In genomic region chr20:54199283-54199682, GRCh38 we compare ENCODE assay signal across 13 cellular contexts. TPM values are rescaled to one million over a fixed set of nuclear protein-coding genes. Genes with fewer than 3 reads are reported as not detected.
DNase-seq lines count a peak whose midpoint lies in the region; ATAC-seq and TF ChIP-seq lines count a peak whose summit lies in the region.
"Had no signal": no experiment of that assay in that cellular context is flagged by ENCODE, and none has a peak within 500 bp of the region (broad histone marks: within the 10 kb centered on the region; RNA-seq: fewer than 3 reads in every experiment).

No MANE protein-coding gene starts in this region.

- CTCF ChIA-PET in mammary epithelial cell (lab: Charles Lee; ENCODE audit: low non-redundant PET), result interaction anchor here (0.6 kb wide), 1 partner anchor 9 kb away, joined by 3 read pairs; no protein-coding TSS in a partner anchor
- CTCF ChIA-PET in MCF 10A (lab: Yijun Ruan, JAX), result interaction anchor here (0.6 to 26.8 kb wide), 45 partner anchors 8 to 629 kb away, joined by 3 to 1436 read pairs (median 6); partner anchors contain the start of gene PFDN4

- H3K36me3 ChIP-seq in mammary epithelial cell (ENCODE audit: insufficient read depth, low read length), result no peaks in the 10 kb centered on the region
- H3K36me3 ChIP-seq in MM.1S (replicated peaks; ENCODE audit: insufficient read depth, low read length), result no peaks in the 10 kb centered on the region
- H3K36me3 ChIP-seq in neural progenitor cell, result no peaks in the 10 kb centered on the region
- H3K36me3 ChIP-seq: BLaER1 treated with 17β-estradiol and CSF1 and Interleukin-3, amounts not matched to agents 10 nM and 100 nM had no signal

- DNase-seq in mammary epithelial cell, result no peak
- DNase-seq in MCF 10A (ENCODE audit: unreplicated experiment), result no peak
- DNase-seq in MM.1S, result no peak
- no peak for DNase-seq in neural progenitor cell (ENCODE audit: low spot score)
- no peak for DNase-seq in GM19240 (ENCODE audit: insufficient read length, low spot score)
- DNase-seq in T-helper 1 cell, result no peak
- DNase-seq in dermis blood vessel endothelial cell, result no peak

- H4K20me1 ChIP-seq in mammary epithelial cell (ENCODE audit: insufficient read depth, low read length) (no peaks in the 10 kb centered on the region), MM.1S (ENCODE audit: insufficient read depth, low read length) (no peaks in the 10 kb centered on the region), neural progenitor cell (ENCODE audit: low read depth) (no peaks in the 10 kb centered on the region)
- H4K20me1 ChIP-seq: BLaER1 treated with 17β-estradiol and CSF1 and Interleukin-3, amounts not matched to agents 10 nM and 100 nM had no signal

- no peak overlapping the region for H3K4me2 ChIP-seq in mammary epithelial cell (ENCODE audit: insufficient read depth, low read depth, low read length)
- no peak overlapping the region; the same call in 1 of the 2 replicates for H3K4me2 ChIP-seq in MM.1S (ENCODE audit: low read depth, low read length)
- no peak overlapping the region for H3K4me2 ChIP-seq in neural progenitor cell
- H3K4me2 ChIP-seq: BLaER1 treated with 17β-estradiol and CSF1 and Interleukin-3, amounts not matched to agents 10 nM and 100 nM; PC-9 had no signal

- in situ Hi-C loops in mammary epithelial cell (cut with MboI; ENCODE audit: low sequenced_read_pairs in 2 of 2), result loop anchor here (5.0 to 25.0 kb wide), 2 partner anchors 102 to 612 kb away; partner anchors contain the start of gene ZNF217 (in 1 of the 2)

- H2AFZ ChIP-seq in mammary epithelial cell (ENCODE audit: low read depth, low read length) (peak overlapping the region; percentile 64), MM.1S (ENCODE audit: low read length) (0 out of 2 replicates have a peak overlapping the region, but pooled peaks have one; percentile 25), neural progenitor cell (replicated peaks) (peak overlapping the region; percentile 2)
- H2AFZ ChIP-seq: PC-9 had no signal

- H3K4me1 Mint-ChIP-seq in MCF 10A (ENCODE audit: insufficient read depth, unreplicated experiment) (peaks cover 22% of the 10 kb centered on the region), neural progenitor cell (peaks cover 9% of the 10 kb centered on the region)
- H3K4me1 Mint-ChIP-seq: CD8-positive, alpha-beta memory T cell had no signal

- TF ChIP-seq CTCF in mammary epithelial cell (conservative IDR thresholded peaks at IDR 0.05 in 1 of 2, IDR thresholded peaks at IDR 0.05 in 1 of 2; ENCODE audit: extremely low read depth in 1 of 2, insufficient read depth in 1 of 2, low read depth in 1 of 2, low read length in 2 of 2) (no peak), MCF 10A (IDR thresholded peaks at IDR 0.05; ENCODE audit: unreplicated experiment) (no peak), MM.1S (IDR thresholded peaks at IDR 0.05; ENCODE audit: low read length) (no peak), neural progenitor cell (IDR thresholded peaks at IDR 0.05) (no peak)

- ATAC-seq in HG02852 (IDR thresholded peaks at IDR 0.05; ENCODE audit: unreplicated experiment), result peak; percentile 5

- H3K27me3 ChIP-seq in mammary epithelial cell (ENCODE audit: insufficient read depth, low read length) (no peaks in the 10 kb centered on the region), MM.1S (replicated peaks; ENCODE audit: insufficient read depth, low read length) (no peaks in the 10 kb centered on the region), neural progenitor cell (no peaks in the 10 kb centered on the region)
- H3K27me3 ChIP-seq: BLaER1 treated with 17β-estradiol and CSF1 and Interleukin-3, amounts not matched to agents 10 nM and 100 nM had no signal

- H3K27me3 Mint-ChIP-seq in MCF 10A (ENCODE audit: insufficient read depth, unreplicated experiment), result no peaks in the 10 kb centered on the region
- H3K27me3 Mint-ChIP-seq in neural progenitor cell (ENCODE audit: insufficient read depth, low read depth), result no peaks in the 10 kb centered on the region
- H3K27me3 Mint-ChIP-seq: IgD-negative memory B cell had no signal

- 65% methylated on average over 6 of the region's 6 CpGs for WGBS in mammary epithelial cell (ENCODE audit: low coverage, missing lambda C conversion rate)

- no TSS peak for BruUV-seq in mammary epithelial cell (replicated peaks; lab: Mats Ljungman, UMichigan)
- no TSS peak for BruUV-seq in MCF 10A (replicated peaks; lab: Mats Ljungman, UMichigan)

- H3K4me1 ChIP-seq in mammary epithelial cell (ENCODE audit: insufficient read depth, low read length) (peaks cover 20% of the 10 kb centered on the region), MM.1S (ENCODE audit: low read length) (no peaks in the 10 kb centered on the region), neural progenitor cell (no peaks in the 10 kb centered on the region)

- H3K79me2 ChIP-seq in mammary epithelial cell (ENCODE audit: insufficient read depth, low read length) (no peaks in the 10 kb centered on the region), MM.1S (ENCODE audit: low read length) (no peaks in the 10 kb centered on the region), neural progenitor cell (ENCODE audit: low read depth) (no peaks in the 10 kb centered on the region)

- H3K4me3 Mint-ChIP-seq in MCF 10A (ENCODE audit: unreplicated experiment) (no peak overlapping the region), neural progenitor cell (no peak overlapping the region)
- H3K4me3 Mint-ChIP-seq: CD8-positive, alpha-beta memory T cell; IgD-negative memory B cell had no signal

- dilution Hi-C loops in mammary epithelial cell (cut with HindIII; ENCODE audit: low sequenced_read_pairs), result no loop called here

- no peaks in the 10 kb centered on the region for H3K9me2 ChIP-seq in MM.1S (replicated peaks; ENCODE audit: insufficient read depth, low read length)

- H3K9ac ChIP-seq in mammary epithelial cell (ENCODE audit: insufficient read depth, low read length) (no peak overlapping the region), MM.1S (ENCODE audit: low read length) (no peak overlapping the region), neural progenitor cell (no peak overlapping the region)
- H3K9ac ChIP-seq: BLaER1 treated with 17β-estradiol and CSF1 and Interleukin-3, amounts not matched to agents 10 nM and 100 nM had no signal

- H3K9me3 ChIP-seq in mammary epithelial cell (replicated peaks; ENCODE audit: insufficient read depth, low read length), result no peaks in the 10 kb centered on the region
- H3K9me3 ChIP-seq in MM.1S (replicated peaks; ENCODE audit: insufficient read depth, low read length), result no peaks in the 10 kb centered on the region
- H3K9me3 ChIP-seq in neural progenitor cell (ENCODE audit: low read depth), result no peaks in the 10 kb centered on the region
- H3K9me3 ChIP-seq: BLaER1 treated with 17β-estradiol and CSF1 and Interleukin-3, amounts not matched to agents 10 nM and 100 nM had no signal

- no peaks in the 10 kb centered on the region for H3K9me3 Mint-ChIP-seq in MCF 10A (ENCODE audit: unreplicated experiment)
- H3K9me3 Mint-ChIP-seq in neural progenitor cell, result no peaks in the 10 kb centered on the region
- H3K9me3 Mint-ChIP-seq: CD8-positive, alpha-beta memory T cell; IgD-negative memory B cell had no signal

- H3K4me3 ChIP-seq in mammary epithelial cell (replicated peaks in 1 of 3; ENCODE audit: insufficient read depth in 1 of 3, low read depth in 2 of 3, low read length in 3 of 3), result no peak overlapping the region
- H3K4me3 ChIP-seq in MM.1S (ENCODE audit: low read length), result no peak overlapping the region
- H3K4me3 ChIP-seq in neural progenitor cell, result no peak overlapping the region
- H3K4me3 ChIP-seq: BLaER1 treated with 17β-estradiol and CSF1 and Interleukin-3, amounts not matched to agents 10 nM and 100 nM; PC-9 had no signal

- POLR2A ChIA-PET in MCF 10A (lab: Yijun Ruan, JAX), result interaction anchor here (0.6 to 5.1 kb wide), 11 partner anchors 9 to 159 kb away, joined by 3 to 76 read pairs (median 6); partner anchors contain the start of gene PFDN4

- H3K27ac ChIP-seq in mammary epithelial cell (ENCODE audit: insufficient read depth, low read depth, low read length) (no peak overlapping the region), MM.1S (ENCODE audit: low read length) (no peak overlapping the region), neural progenitor cell (no peak overlapping the region)
- H3K27ac ChIP-seq: BLaER1 treated with 17β-estradiol and CSF1 and Interleukin-3, amounts not matched to agents 10 nM and 100 nM; PC-9 had no signal

- no peak overlapping the region for H3K27ac Mint-ChIP-seq in MCF 10A (ENCODE audit: low read depth, unreplicated experiment)
- H3K27ac Mint-ChIP-seq in neural progenitor cell, result no peak overlapping the region
- H3K27ac Mint-ChIP-seq: IgD-negative memory B cell had no signal

- no peaks in the 10 kb centered on the region for H3F3A ChIP-seq in MM.1S (ENCODE audit: insufficient read depth, low read length)
- H3F3A ChIP-seq in neural progenitor cell (ENCODE audit: low read depth), result no peaks in the 10 kb centered on the region

- no peaks in the 10 kb centered on the region for H3K36me3 Mint-ChIP-seq in MCF 10A (ENCODE audit: insufficient read depth, unreplicated experiment)
- no peaks in the 10 kb centered on the region for H3K36me3 Mint-ChIP-seq in neural progenitor cell
- H3K36me3 Mint-ChIP-seq: CD8-positive, alpha-beta memory T cell; IgD-negative memory B cell had no signal

- intact Hi-C loops in mammary epithelial cell (cut with micrococcal nuclease) (loop anchor here (1.0 to 5.0 kb wide), 5 partner anchors 66 to 620 kb away; no protein-coding TSS in a partner anchor), MCF 10A (cut with micrococcal nuclease) (loop anchor here (2.0 to 5.0 kb wide), 2 partner anchors 257 to 620 kb away; no protein-coding TSS in a partner anchor)

RNA-seq across cellular contexts. Expression of gene PFDN4, which starts 8.6 kb away (rescaled TPM):
- total RNA-seq in mammary epithelial cell (10 to 100 TPM; 28.9 to 45.3 TPM), MCF 10A (2022) (37.0 and 45.4 TPM in 2 replicates), neural progenitor cell (ENCODE audit: low replicate concordance) (198 and 597 TPM in 2 replicates), dermis blood vessel endothelial cell (77.5 and 124 TPM in 2 replicates)
- polyA plus RNA-seq in mammary epithelial cell, result 28.4 TPM
- polyA minus RNA-seq in mammary epithelial cell, result 0.41 TPM

RNA-seq across cellular contexts. Expression of gene CYP24A1, which starts 25.5 kb away (rescaled TPM):
- 1 to 10 TPM; 1.3 to 6.2 TPM for total RNA-seq in mammary epithelial cell
- polyA plus RNA-seq in mammary epithelial cell, result 4.7 TPM
- polyA minus RNA-seq in mammary epithelial cell, result 8.2 TPM
- total RNA-seq in MCF 10A (2022), result 0.28 and 0.34 TPM in 2 replicates
- not detected in 2 replicates for total RNA-seq in neural progenitor cell (ENCODE audit: low replicate concordance)
- total RNA-seq in dermis blood vessel endothelial cell, result not detected in 2 replicates
- total RNA-seq: SK-MEL-5 had no signal
- polyA plus RNA-seq: IgD-negative memory B cell had no signal

Comparison
In these comparisons a context has a peak if more than half of its experiments do, and no peak if none do; other contexts are left out.
1. H2AFZ ChIP-seq: peak in every context shown above with its lines; median percentile 64 in mammary epithelial cell; 25 in MM.1S; 2 in neural progenitor cell.